1 cellular context compared by ENCODE assay signal in the genomic region with DNA sequence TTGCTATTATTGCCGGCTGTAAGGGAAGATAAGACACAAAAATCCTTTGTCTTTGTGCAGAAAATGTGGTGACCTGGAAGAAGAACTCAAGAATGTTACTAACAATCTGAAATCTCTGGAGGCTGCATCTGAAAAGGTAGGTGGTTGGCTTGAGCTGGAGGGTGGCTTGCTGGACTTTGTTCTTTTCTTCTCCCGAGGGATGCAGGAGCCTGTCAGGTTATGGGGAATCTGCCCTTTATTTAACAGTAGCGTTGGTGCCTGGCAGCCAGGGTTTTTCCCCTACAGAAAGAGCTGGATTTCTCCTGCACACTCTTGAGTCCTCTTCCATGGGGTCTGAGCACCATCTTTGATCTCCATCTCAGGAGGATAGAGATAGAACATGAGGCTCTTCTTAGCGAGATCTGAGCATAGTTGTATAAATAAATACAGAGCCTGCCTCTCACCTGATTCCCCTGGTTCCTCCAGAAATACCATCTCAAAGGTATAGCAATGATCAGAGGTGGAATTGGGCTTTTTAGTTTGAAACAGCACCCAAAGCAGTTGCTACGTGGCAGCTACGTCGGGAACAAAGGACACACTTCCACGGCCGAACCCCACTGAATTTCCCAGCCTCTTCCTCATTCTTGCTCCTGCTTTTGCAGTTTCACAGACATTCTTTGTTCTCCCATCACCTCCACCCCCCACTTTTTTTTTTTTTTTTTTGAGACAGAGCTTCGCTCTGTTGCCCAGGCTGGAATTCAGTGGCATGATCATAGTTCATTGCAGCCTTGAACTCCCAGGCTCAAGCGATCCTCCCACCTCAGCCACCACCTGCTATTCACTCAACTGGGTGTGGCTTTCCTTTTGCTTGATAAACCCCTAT.
TF ChIP-seq lines count a peak whose summit lies in the region.

No MANE protein-coding gene starts in this region.

TF ChIP-seq in GM23338, 12 proteins besides CTCF, POLR2A, EP300 and RAD21 (continued from another document):
- TF ChIP-seq ETS1 (IDR thresholded peaks at IDR 0.05): no peak
